Comparison of ENCODE assay signal across 8 cellular contexts in genomic region chr9:100099722-100100042, GRCh38. TPM values are rescaled to one million over a fixed set of nuclear protein-coding genes. Genes with fewer than 3 reads are reported as not detected.
DNase-seq lines count a peak whose midpoint lies in the region; ATAC-seq and TF ChIP-seq lines count a peak whose summit lies in the region.

No MANE protein-coding gene starts in this region.

- H3K4me1 ChIP-seq in HAP-1 (peaks cover 16% of the 10 kb centered on the region), Peyer's patch (peaks cover 0 to 25% (median 8%) of the 10 kb centered on the region in 4 donors), muscle layer of colon (ENCODE audit: insufficient read depth, low read length) (peaks cover 20% of the 10 kb centered on the region), vagina (peaks cover 33% of the 10 kb centered on the region)

- no peak for ATAC-seq in effector memory CD8-positive, alpha-beta T cell (replicated peaks)
- no peak for ATAC-seq in HG03159 (IDR thresholded peaks at IDR 0.05; ENCODE audit: unreplicated experiment)

- H3K4me3 Mint-ChIP-seq in effector memory CD8-positive, alpha-beta T cell = peak overlapping the region; percentile 99 to 100

- H3K4me1 Mint-ChIP-seq in effector memory CD8-positive, alpha-beta T cell (ENCODE audit: low read depth in 2 of 2) = peaks cover 24 to 32% of the 10 kb centered on the region in 2 donors

- H3K27me3 Mint-ChIP-seq in effector memory CD8-positive, alpha-beta T cell = no peaks in the 10 kb centered on the region

- in situ Hi-C loops in HAP-1 (cut with MboI; ENCODE audit: low sequenced_read_pairs) = no loop called here

- peak overlapping the region; percentile 97 for H3K4me3 ChIP-seq in HAP-1
- peak overlapping the region; percentile 75 to 95 (median 90) for H3K4me3 ChIP-seq in Peyer's patch
- peak overlapping the region; percentile 89 to 94 for H3K4me3 ChIP-seq in muscle layer of colon (ENCODE audit: low read depth in 1 of 2, low read length in 2 of 2)
- peak overlapping the region; percentile 73 to 92 for H3K4me3 ChIP-seq in vagina

- H3K27ac Mint-ChIP-seq in effector memory CD8-positive, alpha-beta T cell = peak overlapping the region; percentile 97 to 99

- H3K9me3 ChIP-seq in HAP-1 (no peaks in the 10 kb centered on the region), Peyer's patch (no peaks in the 10 kb centered on the region), muscle layer of colon (ENCODE audit: low read length) (no peaks in the 10 kb centered on the region), vagina (no peaks in the 10 kb centered on the region)

- H3K9me3 Mint-ChIP-seq in effector memory CD8-positive, alpha-beta T cell = no peaks in the 10 kb centered on the region

- H3K9ac ChIP-seq in muscle layer of colon (ENCODE audit: low read length) = peak overlapping the region; percentile 60

- TF ChIP-seq POLR2A in Peyer's patch (IDR thresholded peaks at IDR 0.05) = no peak
- TF ChIP-seq POLR2A in vagina (IDR thresholded peaks at IDR 0.05) = no peak

- TF ChIP-seq CTCF in Peyer's patch (IDR thresholded peaks at IDR 0.05) = peak in 1 of 6 experiments; percentile 1
- TF ChIP-seq CTCF in vagina (IDR thresholded peaks at IDR 0.05) = no peak

- DNase-seq in Daoy (ENCODE audit: low read depth) (peak; percentile 56), HAP-1 (ENCODE audit: low spot score in 2 of 2) (peak; percentile 45 to 53), Peyer's patch (no peak), vagina (ENCODE audit: extremely low spot score in 2 of 2) (no peak), AG08395 (ENCODE audit: low spot score) (no peak)
- no peak for DNase-seq in effector memory CD8-positive, alpha-beta T cell

- H3K27ac ChIP-seq in Peyer's patch = peak overlapping the region; percentile 90 to 96 (median 94)
- peak overlapping the region; percentile 83 for H3K27ac ChIP-seq in muscle layer of colon (ENCODE audit: low read depth, low read length)
- peak overlapping the region; percentile 85 for H3K27ac ChIP-seq in vagina

- H3K27me3 ChIP-seq in HAP-1 (ENCODE audit: low read depth) (no peaks in the 10 kb centered on the region), Peyer's patch (no peaks in the 10 kb centered on the region), muscle layer of colon (ENCODE audit: control insufficient read depth in 1 of 2, insufficient read depth in 2 of 2, low read length in 2 of 2) (no peaks in the 10 kb centered on the region), vagina (no peaks in the 10 kb centered on the region)

- H3K36me3 ChIP-seq in HAP-1 (replicated peaks) = peaks cover 8% of the 10 kb centered on the region
- peaks cover 0 to 8% (median 0%) of the 10 kb centered on the region in 3 donors for H3K36me3 ChIP-seq in Peyer's patch
- H3K36me3 ChIP-seq in muscle layer of colon (ENCODE audit: insufficient read depth, low read length) = peaks cover 12% of the 10 kb centered on the region
- peaks cover 0 to 13% of the 10 kb centered on the region in 2 donors for H3K36me3 ChIP-seq in vagina

- H3K36me3 Mint-ChIP-seq in effector memory CD8-positive, alpha-beta T cell (ENCODE audit: insufficient read depth) = peaks cover 13% of the 10 kb centered on the region

- intact Hi-C loops in vagina (cut with DNase I) = no loop called here

RNA-seq across cellular contexts. Expression of gene INVS, which starts 0.6 kb away (rescaled TPM):
- total RNA-seq in Daoy (2014; rRNA removed; shearing (Covaris generic)) = 18.2 and 18.6 TPM in 2 replicates
- 10 to 100 TPM; 22.1 to 56.9 (median 37.3) TPM for total RNA-seq in Peyer's patch
- 21.9 TPM for total RNA-seq in vagina

RNA-seq across cellular contexts. Expression of gene ERP44, which starts 0.9 kb away (rescaled TPM):
- 17.1 and 18.8 TPM in 2 replicates for total RNA-seq in Daoy (2014; rRNA removed; shearing (Covaris generic))
- 10 to 100 TPM in 3 of 4 donors, 1 to 10 TPM in 1; 9.9 to 21.9 (median 17.4) TPM for total RNA-seq in Peyer's patch
- 13.5 TPM for total RNA-seq in vagina

Comparison
In these comparisons a context has a peak if more than half of its experiments do, and no peak if none do; other contexts are left out.
1. DNase-seq: peak in Daoy (single experiment) and HAP-1 (2 of 2); none in Peyer's patch (0 of 3), effector memory CD8-positive, alpha-beta T cell (0 of 3), vagina (0 of 2) and AG08395 (single experiment).
2. Peak in every context shown above with its lines, with median percentiles within 50 percentile points of each other: H3K4me3 ChIP-seq and H3K27ac ChIP-seq.